14 cellular contexts compared by ENCODE assay signal in genomic region chr1:147079400-147080012, GRCh38.
DNase-seq lines count a peak whose midpoint lies in the region; ATAC-seq, FAIRE-seq and TF ChIP-seq lines count a peak whose summit lies in the region.
"Had no signal": no experiment of that assay in that cellular context is flagged by ENCODE, and none has a peak within 500 bp of the region (broad histone marks: within the 10 kb centered on the region; RNA-seq: fewer than 3 reads in every experiment).

No MANE protein-coding gene starts in this region.

- no peak for TF ChIP-seq RAD21 in K562 (CRISPR knock-in tag; conservative IDR thresholded peaks at IDR 0.05 in 1 of 2, IDR thresholded peaks at IDR 0.05 in 1 of 2)

- H3K9me3 ChIP-seq in GM23248 (ENCODE audit: low read depth) (no peaks in the 10 kb centered on the region), K562 (replicated peaks; ENCODE audit: control insufficient read depth, insufficient read depth, low read depth, low read length) (no peaks in the 10 kb centered on the region)
- H3K9me3 ChIP-seq: adrenal gland had no signal

- TF ChIP-seq CTCF in CD14-positive monocyte (IDR thresholded peaks at IDR 0.05) (no peak), K562 (IDR thresholded peaks at IDR 0.05 in 2 of 3, conservative IDR thresholded peaks at IDR 0.05 in 1 of 3; ENCODE audit: insufficient read depth in 2 of 3, low read depth in 1 of 3, low read length in 3 of 3) (no peak)

- H3K27ac ChIP-seq in GM23248 (no peak overlapping the region), K562 (ENCODE audit: extremely low read depth, low read depth, low read length) (no peak overlapping the region)
- H3K27ac ChIP-seq: adrenal gland had no signal

- no peak for TF ChIP-seq POLR2A in K562 (conservative IDR thresholded peaks at IDR 0.05)

- no peak overlapping the region for H3K9ac ChIP-seq in GM23248
- no peak overlapping the region for H3K9ac ChIP-seq in K562 (ENCODE audit: insufficient read depth in 1 of 2, low read depth in 2 of 2, low read length in 2 of 2)

- H3K79me2 ChIP-seq in GM23248 (ENCODE audit: insufficient read depth), result no peaks in the 10 kb centered on the region
- H3K79me2 ChIP-seq in K562 (ENCODE audit: control insufficient read depth, insufficient read depth, low read length), result no peaks in the 10 kb centered on the region

- in situ Hi-C loops in GM23248 (cut with MboI), result no loop called here
- in situ Hi-C loops in K562 (cut with MboI), result no loop called here

- H4K20me1 ChIP-seq in GM23248 (ENCODE audit: insufficient read depth) (no peaks in the 10 kb centered on the region), K562 (replicated peaks; ENCODE audit: control insufficient read depth, insufficient read depth, low read length) (no peaks in the 10 kb centered on the region)

- FAIRE-seq in K562 (lab: Jason Lieb, UNC) (no peak), frontal cortex (lab: Jason Lieb, UNC) (no peak)
- FAIRE-seq: GM12878, HTR-8/SVneo had no signal

- H3K36me3 ChIP-seq in GM23248 (ENCODE audit: low read depth) (no peaks in the 10 kb centered on the region), K562 (ENCODE audit: control insufficient read depth, insufficient read depth, low read length) (no peaks in the 10 kb centered on the region)
- H3K36me3 ChIP-seq: adrenal gland had no signal

- POLR2A ChIA-PET in K562 (lab: Yijun Ruan, JAX), result no interaction called here

- CTCF ChIA-PET in K562 (lab: Yijun Ruan, JAX; ENCODE audit: low intra/inter-chr PET ratio), result no interaction called here

- H3F3A ChIP-seq in GM23248 (ENCODE audit: insufficient read depth), result peaks cover 13% of the 10 kb centered on the region; the same call in 1 of the 2 replicates

- ATAC-seq in K562 (no peak), naive B cell (ENCODE audit: low read depth in 2 of 2) (no peak), HG02678 (IDR thresholded peaks at IDR 0.05; ENCODE audit: unreplicated experiment) (no peak), HG03196 (IDR thresholded peaks at IDR 0.05; ENCODE audit: unreplicated experiment) (no peak)
- ATAC-seq: GM12878 had no signal

- H3K4me3 Mint-ChIP-seq in CD14-positive monocyte (peak overlapping the region; percentile 39 to 86), naive B cell (peak overlapping the region; percentile 85 to 93 (median 90))

- H3K27me3 ChIP-seq in GM23248 (replicated peaks; ENCODE audit: insufficient read depth), result peaks cover 74% of the 10 kb centered on the region
- peaks cover 44 to 52% of the 10 kb centered on the region in 2 experiments for H3K27me3 ChIP-seq in K562 (ENCODE audit: control insufficient read depth in 2 of 2, insufficient read depth in 2 of 2, low read length in 2 of 2)

- H3K4me3 ChIP-seq in GM23248 (no peak overlapping the region), K562 (no peak overlapping the region)
- H3K4me3 ChIP-seq: adrenal gland, GM12878 had no signal

- H3K36me3 Mint-ChIP-seq in CD14-positive monocyte, result peaks cover 4 to 14% of the 10 kb centered on the region in 2 donors
- H3K36me3 Mint-ChIP-seq in naive B cell, result peaks cover 0 to 8% of the 10 kb centered on the region in 2 donors

- no peak for TF ChIP-seq EP300 in K562 (IDR thresholded peaks at IDR 0.05; ENCODE audit: low read length)

- no peak for DNase-seq in CD14-positive monocyte (ENCODE audit: low spot score)
- no peak for DNase-seq in GM23248
- DNase-seq in K562 (ENCODE audit: extremely low read depth in 1 of 4, low spot score in 3 of 4), result no peak
- no peak for DNase-seq in naive B cell
- no peak for DNase-seq in HUDEP-2 (lab: John Stamatoyannopoulos, UW; ENCODE audit: unreplicated experiment in 76 of 76)
- no peak for DNase-seq in frontal cortex (ENCODE audit: low spot score in 2 of 2)
- DNase-seq: adrenal gland, erythroblast, NCI-H1930, OCI-M1 had no signal

- intact Hi-C loops in CD14-positive monocyte (cut with micrococcal nuclease) (loop anchor here in 1 of 2 donors (10.0 kb wide), 1 partner anchor 165 kb away; the partner anchor contains the start of gene CHD1L), K562 (cut with micrococcal nuclease) (loop anchor here (5.0 kb wide), 1 partner anchor 93 kb away; the partner anchor contains the start of gene PRKAB2)

- H3K4me1 Mint-ChIP-seq in CD14-positive monocyte (peaks cover 33% of the 10 kb centered on the region), naive B cell (peaks cover 18 to 47% (median 41%) of the 10 kb centered on the region in 3 donors)

- 8 to 11% methylated on average over 39 to 41 of the region's 45 CpGs for WGBS in GM23248 (ENCODE audit: low coverage in 1 of 2, low lambda C conversion rate in 2 of 2, missing lambda C conversion rate in 2 of 2), 2 experiments
- WGBS in K562 (ENCODE audit: insufficient coverage, low coverage, missing lambda C conversion rate), result 41% methylated on average over 28 of the region's 45 CpGs

- H3K9me3 Mint-ChIP-seq in CD14-positive monocyte (peaks cover 9 to 53% (median 21%) of the 10 kb centered on the region in 7 donors), naive B cell (peaks cover 0 to 20% (median 0%) of the 10 kb centered on the region in 7 donors)

- H3K27me3 Mint-ChIP-seq in CD14-positive monocyte (ENCODE audit: low read depth in 3 of 3), result peaks cover 62 to 88% (median 87%) of the 10 kb centered on the region in 3 donors
- peaks cover 0 to 85% (median 49%) of the 10 kb centered on the region in 3 donors for H3K27me3 Mint-ChIP-seq in naive B cell

- no TSS peak for BruUV-seq in K562 (replicated peaks; lab: Mats Ljungman, UMichigan)

- H3K9me2 ChIP-seq in GM23248 (ENCODE audit: insufficient read depth), result no peaks in the 10 kb centered on the region

- H2AFZ ChIP-seq in GM23248, result peak overlapping the region; percentile 34; the same call in 1 of the 2 replicates
- no peak overlapping the region for H2AFZ ChIP-seq in K562 (ENCODE audit: low read depth, low read length)

- no peaks in the 10 kb centered on the region for H3K9me1 ChIP-seq in K562 (ENCODE audit: control insufficient read depth, insufficient read depth, low read length)

- peak overlapping the region in 1 of 7 donors; percentile 54 for H3K27ac Mint-ChIP-seq in CD14-positive monocyte
- peak overlapping the region in 3 of 6 donors; percentile 72 to 95 (median 76) for H3K27ac Mint-ChIP-seq in naive B cell

- H3K4me1 ChIP-seq in GM23248 (ENCODE audit: insufficient read depth), result 0 out of 2 replicates have a peak, but pooled peaks cover 4% of the 10 kb centered on the region
- peaks cover 5 to 33% of the 10 kb centered on the region in 2 experiments; a peak in 4 of 5 replicates for H3K4me1 ChIP-seq in K562 (replicated peaks in 1 of 2; ENCODE audit: control insufficient read depth in 2 of 2, insufficient read depth in 2 of 2, low read length in 2 of 2)

- H3K4me2 ChIP-seq in GM23248 (ENCODE audit: unreplicated experiment), result peak overlapping the region; percentile 18
- no peak overlapping the region for H3K4me2 ChIP-seq in K562 (ENCODE audit: insufficient read depth, low read length)

TF ChIP-seq in K562, 482 proteins besides CTCF, POLR2A, EP300 and RAD21:
- no peak for TF ChIP-seq TFAP4 (CRISPR knock-in tag; IDR thresholded peaks at IDR 0.05; ENCODE audit: borderline replicate concordance)
- TF ChIP-seq NFIC (IDR thresholded peaks at IDR 0.05), result peak; percentile 49; the same call in 1 of the 2 replicates
